ENCODE assay signal across 1 cellular context in the genomic region with DNA sequence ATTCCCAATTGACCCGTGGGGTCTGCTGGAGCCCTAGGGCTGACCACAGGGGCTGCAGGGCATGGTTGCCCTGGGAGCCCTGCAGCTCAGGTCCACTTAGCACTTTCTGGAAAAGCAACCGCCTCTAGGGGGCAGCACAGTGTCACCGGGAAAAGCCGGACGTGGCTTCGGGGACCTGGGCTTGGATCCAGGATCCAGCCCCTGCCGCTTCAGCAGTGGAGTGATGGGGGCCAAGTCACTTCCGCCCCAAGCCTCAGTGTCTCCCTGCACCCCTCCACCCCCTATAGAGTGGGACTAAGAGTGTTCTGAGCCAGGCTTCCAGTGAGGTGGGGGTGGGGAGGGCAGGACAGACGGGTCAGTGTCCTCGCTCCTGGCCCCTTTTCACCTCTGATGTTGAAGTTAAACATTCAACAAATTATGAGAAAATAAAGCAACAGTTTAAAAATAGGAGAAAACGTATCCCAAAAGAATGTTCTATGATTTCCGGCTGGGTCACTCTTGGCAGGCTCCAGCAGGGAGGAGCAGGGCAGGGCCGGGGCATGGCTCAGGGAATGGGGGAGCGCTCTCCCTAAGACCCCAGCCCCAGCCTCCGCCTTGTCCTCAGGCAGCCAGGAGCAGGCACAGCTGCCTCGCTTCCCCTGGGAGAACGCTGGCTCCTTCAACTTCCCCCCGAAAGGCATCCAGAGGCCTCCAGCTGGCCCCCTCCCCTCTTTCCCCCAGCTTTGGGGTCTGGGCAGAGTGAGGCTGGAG.
TF ChIP-seq lines count a peak whose summit lies in the region.

No MANE protein-coding gene starts in this region.

TF ChIP-seq in HCT116, 20 proteins besides CTCF, POLR2A, EP300 and RAD21 (continued from another document):
- TF ChIP-seq, protein P1, sequence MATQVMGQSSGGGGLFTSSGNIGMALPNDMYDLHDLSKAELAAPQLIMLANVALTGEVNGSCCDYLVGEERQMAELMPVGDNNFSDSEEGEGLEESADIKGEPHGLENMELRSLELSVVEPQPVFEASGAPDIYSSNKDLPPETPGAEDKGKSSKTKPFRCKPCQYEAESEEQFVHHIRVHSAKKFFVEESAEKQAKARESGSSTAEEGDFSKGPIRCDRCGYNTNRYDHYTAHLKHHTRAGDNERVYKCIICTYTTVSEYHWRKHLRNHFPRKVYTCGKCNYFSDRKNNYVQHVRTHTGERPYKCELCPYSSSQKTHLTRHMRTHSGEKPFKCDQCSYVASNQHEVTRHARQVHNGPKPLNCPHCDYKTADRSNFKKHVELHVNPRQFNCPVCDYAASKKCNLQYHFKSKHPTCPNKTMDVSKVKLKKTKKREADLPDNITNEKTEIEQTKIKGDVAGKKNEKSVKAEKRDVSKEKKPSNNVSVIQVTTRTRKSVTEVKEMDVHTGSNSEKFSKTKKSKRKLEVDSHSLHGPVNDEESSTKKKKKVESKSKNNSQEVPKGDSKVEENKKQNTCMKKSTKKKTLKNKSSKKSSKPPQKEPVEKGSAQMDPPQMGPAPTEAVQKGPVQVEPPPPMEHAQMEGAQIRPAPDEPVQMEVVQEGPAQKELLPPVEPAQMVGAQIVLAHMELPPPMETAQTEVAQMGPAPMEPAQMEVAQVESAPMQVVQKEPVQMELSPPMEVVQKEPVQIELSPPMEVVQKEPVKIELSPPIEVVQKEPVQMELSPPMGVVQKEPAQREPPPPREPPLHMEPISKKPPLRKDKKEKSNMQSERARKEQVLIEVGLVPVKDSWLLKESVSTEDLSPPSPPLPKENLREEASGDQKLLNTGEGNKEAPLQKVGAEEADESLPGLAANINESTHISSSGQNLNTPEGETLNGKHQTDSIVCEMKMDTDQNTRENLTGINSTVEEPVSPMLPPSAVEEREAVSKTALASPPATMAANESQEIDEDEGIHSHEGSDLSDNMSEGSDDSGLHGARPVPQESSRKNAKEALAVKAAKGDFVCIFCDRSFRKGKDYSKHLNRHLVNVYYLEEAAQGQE (IDR thresholded peaks at IDR 0.05; ENCODE audit: low read depth) = no peak
- TF ChIP-seq SP1 (IDR thresholded peaks at IDR 0.05; ENCODE audit: low read depth) = no peak
- TF ChIP-seq, protein P2, sequence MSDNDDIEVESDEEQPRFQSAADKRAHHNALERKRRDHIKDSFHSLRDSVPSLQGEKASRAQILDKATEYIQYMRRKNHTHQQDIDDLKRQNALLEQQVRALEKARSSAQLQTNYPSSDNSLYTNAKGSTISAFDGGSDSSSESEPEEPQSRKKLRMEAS (IDR thresholded peaks at IDR 0.05) = no peak
- TF ChIP-seq YY1 (IDR thresholded peaks at IDR 0.05; ENCODE audit: extremely low read depth, insufficient replicate concordance, low read depth, low read length) = no peak
- TF ChIP-seq JUND (IDR thresholded peaks at IDR 0.05) = no peak
- TF ChIP-seq, protein P3, sequence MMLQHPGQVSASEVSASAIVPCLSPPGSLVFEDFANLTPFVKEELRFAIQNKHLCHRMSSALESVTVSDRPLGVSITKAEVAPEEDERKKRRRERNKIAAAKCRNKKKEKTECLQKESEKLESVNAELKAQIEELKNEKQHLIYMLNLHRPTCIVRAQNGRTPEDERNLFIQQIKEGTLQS (IDR thresholded peaks at IDR 0.05) = no peak
- TF ChIP-seq EZH2 (IDR thresholded peaks at IDR 0.05) = no peak
- TF ChIP-seq ZFX (IDR thresholded peaks at IDR 0.05) = no peak
